ENCODE assay signal across 9 cellular contexts in genomic region chr10:115982076-115982475, GRCh38.
"Had no signal": no experiment of that assay in that cellular context is flagged by ENCODE, and none has a peak within 500 bp of the region (broad histone marks: within the 10 kb centered on the region; RNA-seq: fewer than 3 reads in every experiment).

No MANE protein-coding gene starts in this region.

- ATAC-seq: GM23338, HCT116 had no signal

- H3K4me1 ChIP-seq: HAP-1 had no signal

- H2AFZ ChIP-seq: GM23248 had no signal

- H3K27ac ChIP-seq: GM23248 had no signal

- H3K9me3 ChIP-seq: HAP-1 had no signal

- H3K4me3 ChIP-seq: GM23248, GM23338, HAP-1 had no signal

- H3K36me3 ChIP-seq: HAP-1 had no signal

- DNase-seq: GM23248, GOT3, H7, H9, HCEC 1CT, HFFc6 had no signal

- H3K4me2 ChIP-seq: GM23338 had no signal

- H3K9ac ChIP-seq: GM23248 had no signal
